In the genomic region with DNA sequence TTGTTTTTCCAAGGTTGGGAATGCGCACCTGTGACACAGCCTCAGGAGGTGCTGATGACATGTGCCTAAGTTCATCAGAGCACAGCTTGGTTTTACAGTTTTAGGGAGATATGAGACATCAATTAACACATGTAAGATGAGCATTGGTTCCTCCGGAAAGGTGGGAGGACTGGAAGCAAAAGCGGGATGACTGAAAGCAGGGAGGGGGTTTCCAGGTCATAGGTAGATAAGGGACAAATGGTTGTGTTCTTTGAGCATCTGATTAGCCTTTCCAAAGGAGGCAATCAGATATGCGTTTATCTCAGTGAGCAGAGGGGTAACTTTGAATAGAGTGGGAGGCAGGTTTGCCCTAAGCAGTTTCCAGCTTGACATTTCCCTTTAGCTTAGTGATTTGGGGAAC, we compare ENCODE assay signal across 1 cellular context.
TF ChIP-seq lines count a peak whose summit lies in the region.

No MANE protein-coding gene starts in this region.

TF ChIP-seq in K562, 482 proteins besides CTCF, POLR2A, EP300 and RAD21:
- peak; percentile 48 for TF ChIP-seq CBFA2T2 (conservative IDR thresholded peaks at IDR 0.05)
- TF ChIP-seq ZBTB26 (CRISPR knock-in tag; IDR thresholded peaks at IDR 0.05), result no peak
- no peak for TF ChIP-seq RFX7 (CRISPR knock-in tag; IDR thresholded peaks at IDR 0.05)
- no peak for TF ChIP-seq SFPQ (IDR thresholded peaks at IDR 0.05; ENCODE audit: low read depth, low read length)
- peak; percentile 29; the same call in 1 of the 2 replicates for TF ChIP-seq SOX6 (IDR thresholded peaks at IDR 0.05)
- no peak for TF ChIP-seq RBM14 (IDR thresholded peaks at IDR 0.05; ENCODE audit: borderline replicate concordance, insufficient read depth, low read depth, low read length)
- TF ChIP-seq CTBP1 (IDR thresholded peaks at IDR 0.05; ENCODE audit: borderline replicate concordance), result peak; percentile 12; the same call in 1 of the 2 replicates
- peak; percentile 39; the same call in 1 of the 2 replicates for TF ChIP-seq ARID1B (IDR thresholded peaks at IDR 0.05)
- TF ChIP-seq NR0B1 (IDR thresholded peaks at IDR 0.05; ENCODE audit: partially characterized antibody), result no peak
- no peak for TF ChIP-seq HNRNPK (IDR thresholded peaks at IDR 0.05; ENCODE audit: low read depth, low read length, poor library complexity, severe bottlenecking)
- TF ChIP-seq, protein P1, sequence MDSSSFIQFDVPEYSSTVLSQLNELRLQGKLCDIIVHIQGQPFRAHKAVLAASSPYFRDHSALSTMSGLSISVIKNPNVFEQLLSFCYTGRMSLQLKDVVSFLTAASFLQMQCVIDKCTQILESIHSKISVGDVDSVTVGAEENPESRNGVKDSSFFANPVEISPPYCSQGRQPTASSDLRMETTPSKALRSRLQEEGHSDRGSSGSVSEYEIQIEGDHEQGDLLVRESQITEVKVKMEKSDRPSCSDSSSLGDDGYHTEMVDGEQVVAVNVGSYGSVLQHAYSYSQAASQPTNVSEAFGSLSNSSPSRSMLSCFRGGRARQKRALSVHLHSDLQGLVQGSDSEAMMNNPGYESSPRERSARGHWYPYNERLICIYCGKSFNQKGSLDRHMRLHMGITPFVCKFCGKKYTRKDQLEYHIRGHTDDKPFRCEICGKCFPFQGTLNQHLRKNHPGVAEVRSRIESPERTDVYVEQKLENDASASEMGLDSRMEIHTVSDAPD (CRISPR knock-in tag; IDR thresholded peaks at IDR 0.05), result no peak
- peak; percentile 47; the same call in 1 of the 2 replicates for TF ChIP-seq ZEB2 (IDR thresholded peaks at IDR 0.05)
- TF ChIP-seq CBFA2T3 (IDR thresholded peaks at IDR 0.05), result peak; percentile 69
- TF ChIP-seq EGR1 (conservative IDR thresholded peaks at IDR 0.05), result peak; percentile 16; the same call in 1 of the 2 replicates
- no peak for TF ChIP-seq SREBF2 (CRISPR knock-in tag; IDR thresholded peaks at IDR 0.05)
- peak; percentile 17; the same call in 1 of the 2 replicates for TF ChIP-seq TCF3 (CRISPR knock-in tag; IDR thresholded peaks at IDR 0.05)
TF ChIP-seq in K562: peak in this region for 8.
